17 cellular contexts compared by ENCODE assay signal in the genomic region with DNA sequence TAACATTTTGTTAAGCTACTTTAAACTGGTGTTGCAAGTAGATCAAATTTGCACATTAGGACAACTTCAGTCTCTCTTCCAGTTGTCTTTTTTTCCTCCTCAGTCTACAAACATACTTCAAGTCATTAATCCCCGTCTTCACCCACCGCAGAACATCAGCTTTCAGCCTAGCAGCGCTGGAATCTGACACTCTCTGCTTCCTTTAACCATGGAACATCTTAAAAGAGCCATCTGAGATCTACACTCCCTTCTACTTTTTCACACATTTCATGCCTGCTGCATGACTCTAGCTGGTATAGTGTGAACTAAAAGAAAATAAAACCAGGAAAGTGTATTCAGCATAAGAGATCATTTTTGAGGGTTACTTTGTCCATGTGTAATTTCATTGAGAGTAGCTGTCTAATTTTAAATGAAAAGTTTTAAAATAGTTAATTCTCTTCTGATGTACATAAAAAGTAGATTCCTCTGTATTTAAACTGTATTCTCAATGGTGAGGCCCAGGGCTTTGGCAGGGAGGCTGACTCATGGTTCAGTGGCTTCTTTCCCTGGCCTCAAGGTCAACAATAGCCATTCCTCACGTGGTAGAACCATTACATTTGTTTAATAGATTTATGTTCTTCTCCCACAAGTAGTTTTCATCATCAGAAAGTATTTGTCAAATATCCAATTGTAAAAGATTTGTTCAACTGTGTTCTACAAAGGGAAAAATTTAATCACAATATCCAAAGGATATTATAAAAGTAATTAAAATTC. TPM values are rescaled to one million over a fixed set of nuclear protein-coding genes. Genes with fewer than 3 reads are reported as not detected.
DNase-seq lines count a peak whose midpoint lies in the region; ATAC-seq, FAIRE-seq and TF ChIP-seq lines count a peak whose summit lies in the region.
"Had no signal": no experiment of that assay in that cellular context is flagged by ENCODE, and none has a peak within 500 bp of the region (broad histone marks: within the 10 kb centered on the region; RNA-seq: fewer than 3 reads in every experiment).

No MANE protein-coding gene starts in this region.

- no peak for TF ChIP-seq RAD21 in SK-N-SH (IDR thresholded peaks at IDR 0.05; ENCODE audit: low read length)

- DNase-seq in SK-N-SH = no peak
- no peak for DNase-seq in RWPE2 (ENCODE audit: low spot score)
- DNase-seq in hepatocyte (ENCODE audit: low spot score) = peak; percentile 37
- DNase-seq in urothelium cell line (ENCODE audit: low spot score) = peak; percentile 62
- no peak for DNase-seq in HuH-7 (ENCODE audit: low spot score)
- DNase-seq: 8988T; activated CD4-positive, CD25-positive, alpha-beta regulatory T cell treated with anti-CD3 and anti-CD28 coated beads, Interleukin-2, amount 50 U/mL, for 72 hours; activated gamma-delta T cell; colonic mucosa; H7; NCI-H1048; NCI-H526 had no signal

- H3F3A ChIP-seq in SK-N-SH (replicated peaks; ENCODE audit: insufficient read depth) = no peaks in the 10 kb centered on the region

- H3K36me3 ChIP-seq in SK-N-SH (replicated peaks in 1 of 2; ENCODE audit: control insufficient read depth in 1 of 2, insufficient read depth in 2 of 2, low read length in 1 of 2) = no peaks in the 10 kb centered on the region
- H3K36me3 ChIP-seq in RWPE2 (ENCODE audit: low read depth) = no peaks in the 10 kb centered on the region
- H3K36me3 ChIP-seq in hepatocyte (replicated peaks; ENCODE audit: insufficient read depth, low read depth) = no peaks in the 10 kb centered on the region
- H3K36me3 ChIP-seq: colonic mucosa, SJSA1 had no signal

- no peak for FAIRE-seq in urothelium cell line (lab: Jason Lieb, UNC)

- CTCF ChIA-PET in SK-N-SH (lab: Yijun Ruan, JAX) = no interaction called here

- peaks cover 0 to 3% of the 10 kb centered on the region in 2 experiments; a peak in 1 of 4 replicates for H3K4me1 ChIP-seq in SK-N-SH (ENCODE audit: control insufficient read depth in 1 of 2, insufficient read depth in 2 of 2, low read depth in 1 of 2, low read length in 1 of 2)
- peaks cover 5% of the 10 kb centered on the region for H3K4me1 ChIP-seq in RWPE2 (ENCODE audit: insufficient read depth, poor library complexity, severe bottlenecking)
- peaks cover 4% of the 10 kb centered on the region for H3K4me1 ChIP-seq in hepatocyte (ENCODE audit: insufficient read depth)
- H3K4me1 ChIP-seq: colonic mucosa, SJSA1 had no signal

- WGBS in SK-N-SH (ENCODE audit: low lambda C conversion rate) = 25% methylated on average over 4 of the region's 4 CpGs
- 25% methylated on average over 4 of the region's 4 CpGs for WGBS in hepatocyte (ENCODE audit: low lambda C conversion rate, missing lambda C conversion rate)

- TF ChIP-seq CTCF in SK-N-SH (IDR thresholded peaks at IDR 0.05) (no peak), RWPE2 (IDR thresholded peaks at IDR 0.05; ENCODE audit: poor library complexity, severe bottlenecking) (no peak), hepatocyte (IDR thresholded peaks at IDR 0.05; ENCODE audit: poor library complexity) (no peak)

- H3K4me2 ChIP-seq in SK-N-SH (no peak overlapping the region), hepatocyte (no peak overlapping the region)

- H3K27ac ChIP-seq in SK-N-SH (ENCODE audit: low read depth in 2 of 2, low read length in 1 of 2) (no peak overlapping the region), RWPE2 (ENCODE audit: poor library complexity, severe bottlenecking) (no peak overlapping the region), hepatocyte (peak overlapping the region; percentile 1)
- H3K27ac ChIP-seq: SJSA1 had no signal

- no peaks in the 10 kb centered on the region for H4K20me1 ChIP-seq in SK-N-SH (ENCODE audit: insufficient read depth)
- H4K20me1 ChIP-seq in hepatocyte (ENCODE audit: insufficient read depth, poor library complexity, severe bottlenecking) = no peaks in the 10 kb centered on the region

- ATAC-seq in SK-N-SH treated with all-trans-retinoic acid at 6 μM for 48 hours (no peak), RWPE2 (ENCODE audit: low read depth) (peak; percentile 73), HG02852 (IDR thresholded peaks at IDR 0.05; ENCODE audit: unreplicated experiment) (no peak), GM19023 (IDR thresholded peaks at IDR 0.05; ENCODE audit: unreplicated experiment) (no peak)

- POLR2A ChIA-PET in SK-N-SH (lab: Yijun Ruan, JAX) = no interaction called here

- H3K4me3 ChIP-seq in SK-N-SH (ENCODE audit: low read depth in 2 of 2, low read length in 1 of 2) = no peak overlapping the region
- H3K4me3 ChIP-seq in RWPE2 (ENCODE audit: severe bottlenecking) = no peak overlapping the region
- H3K4me3 ChIP-seq in hepatocyte = no peak overlapping the region
- H3K4me3 ChIP-seq: colonic mucosa, lung, SJSA1 had no signal

- H3K27me3 ChIP-seq in SK-N-SH (ENCODE audit: insufficient read depth) (no peaks in the 10 kb centered on the region), RWPE2 (ENCODE audit: insufficient read depth, poor library complexity, severe bottlenecking) (no peaks in the 10 kb centered on the region), hepatocyte (no peaks in the 10 kb centered on the region)
- H3K27me3 ChIP-seq: colonic mucosa, SJSA1 had no signal

- H2AFZ ChIP-seq in SK-N-SH (ENCODE audit: low read depth) (no peak overlapping the region), hepatocyte (no peak overlapping the region)

- no peak overlapping the region for H3K9ac ChIP-seq in SK-N-SH

- H3K9me3 ChIP-seq in SK-N-SH (no peaks in the 10 kb centered on the region), RWPE2 (ENCODE audit: severe bottlenecking) (no peaks in the 10 kb centered on the region), hepatocyte (ENCODE audit: low read depth) (no peaks in the 10 kb centered on the region)
- H3K9me3 ChIP-seq: colonic mucosa, SJSA1 had no signal

- no peak for TF ChIP-seq EP300 in SK-N-SH (IDR thresholded peaks at IDR 0.05; ENCODE audit: borderline replicate concordance in 1 of 2, low read depth in 1 of 2, low read length in 1 of 2)

- H3K9me2 ChIP-seq in SK-N-SH (no peaks in the 10 kb centered on the region), hepatocyte (replicated peaks; ENCODE audit: insufficient read depth) (no peaks in the 10 kb centered on the region)

- no peaks in the 10 kb centered on the region for H3K79me2 ChIP-seq in SK-N-SH (ENCODE audit: insufficient read depth)
- H3K79me2 ChIP-seq in hepatocyte = no peaks in the 10 kb centered on the region

TF ChIP-seq in SK-N-SH treated with all-trans-retinoic acid at 6 μM for 48 hours, 23 proteins besides CTCF, POLR2A, EP300 and RAD21 (continues in another document):
- TF ChIP-seq ZFP3 (CRISPR knock-in tag; IDR thresholded peaks at IDR 0.05) (no peak), ISL1 (CRISPR knock-in tag; IDR thresholded peaks at IDR 0.05) (peak; percentile 68)
- TF ChIP-seq, protein P1, sequence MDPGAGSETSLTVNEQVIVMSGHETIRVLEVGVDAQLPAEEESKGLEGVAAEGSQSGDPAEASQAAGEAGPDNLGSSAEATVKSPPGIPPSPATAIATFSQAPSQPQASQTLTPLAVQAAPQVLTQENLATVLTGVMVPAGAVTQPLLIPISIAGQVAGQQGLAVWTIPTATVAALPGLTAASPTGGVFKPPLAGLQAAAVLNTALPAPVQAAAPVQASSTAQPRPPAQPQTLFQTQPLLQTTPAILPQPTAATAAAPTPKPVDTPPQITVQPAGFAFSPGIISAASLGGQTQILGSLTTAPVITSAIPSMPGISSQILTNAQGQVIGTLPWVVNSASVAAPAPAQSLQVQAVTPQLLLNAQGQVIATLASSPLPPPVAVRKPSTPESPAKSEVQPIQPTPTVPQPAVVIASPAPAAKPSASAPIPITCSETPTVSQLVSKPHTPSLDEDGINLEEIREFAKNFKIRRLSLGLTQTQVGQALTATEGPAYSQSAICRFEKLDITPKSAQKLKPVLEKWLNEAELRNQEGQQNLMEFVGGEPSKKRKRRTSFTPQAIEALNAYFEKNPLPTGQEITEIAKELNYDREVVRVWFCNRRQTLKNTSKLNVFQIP (CRISPR knock-in tag; IDR thresholded peaks at IDR 0.05; ENCODE audit: borderline replicate concordance, low read depth) = no peak

TF ChIP-seq in SK-N-SH, 30 proteins besides CTCF, POLR2A, EP300 and RAD21 (continues in another document):
- no peak for TF ChIP-seq EZH2phosphoT487 (IDR thresholded peaks at IDR 0.05; ENCODE audit: borderline replicate concordance, low read depth)
- TF ChIP-seq MXI1 (IDR thresholded peaks at IDR 0.05; ENCODE audit: low read depth, low read length) = no peak
- no peak for TF ChIP-seq RXRA (IDR thresholded peaks at IDR 0.05; ENCODE audit: borderline replicate concordance, low read depth)
- no peak for TF ChIP-seq MEF2A (IDR thresholded peaks at IDR 0.05; ENCODE audit: borderline replicate concordance, low read depth)
- TF ChIP-seq CHD2 (IDR thresholded peaks at IDR 0.05; ENCODE audit: low read length, partially characterized antibody) = no peak
- no peak for TF ChIP-seq TAF1 (IDR thresholded peaks at IDR 0.05; ENCODE audit: borderline replicate concordance, low read depth, low read length)
- TF ChIP-seq, protein P2, sequence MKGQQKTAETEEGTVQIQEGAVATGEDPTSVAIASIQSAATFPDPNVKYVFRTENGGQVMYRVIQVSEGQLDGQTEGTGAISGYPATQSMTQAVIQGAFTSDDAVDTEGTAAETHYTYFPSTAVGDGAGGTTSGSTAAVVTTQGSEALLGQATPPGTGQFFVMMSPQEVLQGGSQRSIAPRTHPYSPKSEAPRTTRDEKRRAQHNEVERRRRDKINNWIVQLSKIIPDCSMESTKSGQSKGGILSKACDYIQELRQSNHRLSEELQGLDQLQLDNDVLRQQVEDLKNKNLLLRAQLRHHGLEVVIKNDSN (IDR thresholded peaks at IDR 0.05; ENCODE audit: borderline replicate concordance, low read depth) = no peak
- no peak for TF ChIP-seq TEAD4 (IDR thresholded peaks at IDR 0.05; ENCODE audit: borderline replicate concordance, insufficient read depth)
- TF ChIP-seq RFX5 (IDR thresholded peaks at IDR 0.05; ENCODE audit: low read length) = no peak
- TF ChIP-seq, protein P3, sequence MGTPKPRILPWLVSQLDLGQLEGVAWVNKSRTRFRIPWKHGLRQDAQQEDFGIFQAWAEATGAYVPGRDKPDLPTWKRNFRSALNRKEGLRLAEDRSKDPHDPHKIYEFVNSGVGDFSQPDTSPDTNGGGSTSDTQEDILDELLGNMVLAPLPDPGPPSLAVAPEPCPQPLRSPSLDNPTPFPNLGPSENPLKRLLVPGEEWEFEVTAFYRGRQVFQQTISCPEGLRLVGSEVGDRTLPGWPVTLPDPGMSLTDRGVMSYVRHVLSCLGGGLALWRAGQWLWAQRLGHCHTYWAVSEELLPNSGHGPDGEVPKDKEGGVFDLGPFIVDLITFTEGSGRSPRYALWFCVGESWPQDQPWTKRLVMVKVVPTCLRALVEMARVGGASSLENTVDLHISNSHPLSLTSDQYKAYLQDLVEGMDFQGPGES (IDR thresholded peaks at IDR 0.05; ENCODE audit: low read depth, low read length) = no peak

RNA-seq across cellular contexts. Expression of a gene that starts 16.5 kb away (rescaled TPM):
- 0.03 TPM in 2 replicates for polyA plus RNA-seq in SK-N-SH (2012; rRNA removed)
- polyA plus RNA-seq in SK-N-SH (2012; cell fraction: cytosol; rRNA removed) = 0.08 and 0.10 TPM in 2 replicates
- polyA plus RNA-seq in SK-N-SH (2012; cell fraction: nucleus; rRNA removed) = 0.01 and 0.04 TPM in 2 replicates
- 1.8 and 2.4 TPM in 2 replicates for total RNA-seq in hepatocyte
- polyA plus RNA-seq in hepatocyte = 0.71 and 1.4 TPM in 2 replicates
- total RNA-seq: H7, SJSA1 had no signal

Comparison
In these comparisons a context has a peak if more than half of its experiments do, and no peak if none do; other contexts are left out.
1. DNase-seq: peak in hepatocyte (single experiment) and urothelium cell line (single experiment); none in SK-N-SH (single experiment), RWPE2 (single experiment) and HuH-7 (single experiment).